In genomic region chr11:13098067-13098466, GRCh38 we compare ENCODE assay signal across 1 cellular context.
TF ChIP-seq lines count a peak whose summit lies in the region.

No MANE protein-coding gene starts in this region.

TF ChIP-seq in H1, 55 proteins besides CTCF, POLR2A, EP300 and RAD21:
- TF ChIP-seq CEBPB (IDR thresholded peaks at IDR 0.05; ENCODE audit: low read depth, low read length) (peak; percentile 41; the same call in 1 of the 2 replicates), CTBP2 (IDR thresholded peaks at IDR 0.05; ENCODE audit: borderline replicate concordance, insufficient read depth, insufficient read length, low read length) (no peak)
